33 cellular contexts compared by ENCODE assay signal in the genomic region with DNA sequence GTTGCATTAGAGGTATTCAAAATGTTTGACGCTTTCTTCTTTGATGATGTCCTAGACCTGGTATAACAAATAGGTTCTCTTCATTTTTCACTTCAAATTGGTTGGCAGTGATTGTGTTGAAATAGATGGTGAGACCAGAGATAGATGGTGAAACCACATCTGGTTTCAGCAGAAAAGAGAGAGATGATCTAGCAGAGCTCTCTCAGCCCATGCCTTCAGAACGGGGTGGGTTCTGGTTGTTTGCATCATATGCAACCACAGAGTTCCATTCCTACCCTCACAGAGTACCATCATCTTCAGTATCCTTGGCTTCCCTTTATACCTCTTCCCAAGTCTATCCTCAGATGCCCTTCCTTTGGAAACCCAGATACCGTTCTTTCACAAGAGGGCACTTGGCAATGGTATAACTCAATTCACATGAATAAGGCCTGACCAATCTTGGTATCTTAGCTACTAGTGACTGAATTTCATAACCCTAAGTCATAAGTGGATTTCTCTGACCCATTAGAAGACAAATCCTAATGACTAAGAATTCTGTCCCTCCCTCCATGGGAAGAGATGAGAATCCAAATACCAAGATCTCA.
"Had no signal": no experiment of that assay in that cellular context is flagged by ENCODE, and none has a peak within 500 bp of the region (broad histone marks: within the 10 kb centered on the region; RNA-seq: fewer than 3 reads in every experiment).

No MANE protein-coding gene starts in this region.

- H3K27me3 Mint-ChIP-seq: activated CD8-positive, alpha-beta T cell treated with anti-CD3 and anti-CD28 coated beads for 36 hours; activated naive CD8-positive, alpha-beta T cell; activated naive CD8-positive, alpha-beta T cell treated with anti-CD3 and anti-CD28 coated beads, Interleukin-2, amount 50 U/mL, for 24 hours had no signal

- H3K9me3 Mint-ChIP-seq: activated CD8-positive, alpha-beta T cell treated with anti-CD3 and anti-CD28 coated beads for 36 hours; activated naive CD4-positive, alpha-beta T cell treated with anti-CD3 and anti-CD28 coated beads for 36 hours; activated T-helper 1 cell treated with anti-CD3 and anti-CD28 coated beads, Interleukin-12 subunit alpha, Interleukin-12 subunit beta, Interleukin-2, Interleukin-4 antibody, amounts not matched to agents 30 ng/mL and 10 ng/mL and 1 ng/mL, durations not matched to agents 14 hours and 24 hours and 36 hours; T-helper 1 cell treated with Interleukin-12 subunit alpha and Interleukin-12 subunit beta and Interleukin-4 antibody, amounts not matched to agents 30 μg/mL and 1 μg/mL, for 36 hours; T-helper 2 cell treated with Interferon-gamma antibody and Interleukin-4, amounts not matched to agents 5 μg/mL and 100 μg/mL, for 36 hours had no signal

- H3K4me3 ChIP-seq: MG63, SJSA1 had no signal

- DNase-seq: activated CD4-positive, alpha-beta T cell treated with anti-CD3 and anti-CD28 coated beads for 1 hour; activated CD4-positive, alpha-beta T cell treated with anti-CD3 and anti-CD28 coated beads for 48 hours; activated CD4-positive, CD25-positive, alpha-beta regulatory T cell; activated CD8-positive, alpha-beta T cell treated with anti-CD3 and anti-CD28 coated beads for 36 hours; activated gamma-delta T cell treated with Interleukin-2 at 50 U/mL for 16 hours; activated naive CD4-positive, alpha-beta T cell treated with anti-CD3 and anti-CD28 coated beads for 36 hours; activated naive CD8-positive, alpha-beta T cell treated with anti-CD3 and anti-CD28 coated beads, Interleukin-2, amount 50 U/mL, for 24 hours; activated T-cell treated with anti-CD3 and anti-CD28 coated beads, Interleukin-2, amount 50 U/mL, for 1 hour; amniotic stem cell; aorta; brain microvascular endothelial cell; central memory CD4-positive, alpha-beta T cell; Kasumi-1; MG63; NCI-H1048; NCI-H1105 treated with DMSO at 0.1 percent for 48 hours; NCI-H1436; NCI-H1694; NCI-H1930; NCI-H2081 treated with DMSO at 0.1 percent for 48 hours; NCI-H226; NCI-H446 treated with DMSO at 0.1 percent for 48 hours; NCI-H69; RPMI8226; SHP77 treated with DMSO at 0.1 percent for 48 hours; SK-N-SH had no signal

- H3K9ac ChIP-seq: SK-N-SH had no signal

- H3K4me1 ChIP-seq: SJSA1 had no signal

- H3K4me3 Mint-ChIP-seq: activated CD8-positive, alpha-beta T cell treated with anti-CD3 and anti-CD28 coated beads for 36 hours; activated naive CD4-positive, alpha-beta T cell treated with anti-CD3 and anti-CD28 coated beads for 36 hours; activated naive CD8-positive, alpha-beta T cell; activated naive CD8-positive, alpha-beta T cell treated with anti-CD3 and anti-CD28 coated beads, Interleukin-2, amount 50 U/mL, for 24 hours; activated T-helper 1 cell treated with anti-CD3 and anti-CD28 coated beads, Interleukin-12 subunit alpha, Interleukin-12 subunit beta, Interleukin-2, Interleukin-4 antibody, amounts not matched to agents 30 ng/mL and 10 ng/mL and 1 ng/mL, durations not matched to agents 14 hours and 24 hours and 36 hours; T-helper 1 cell treated with Interleukin-12 subunit alpha and Interleukin-12 subunit beta and Interleukin-4 antibody, amounts not matched to agents 30 μg/mL and 1 μg/mL, for 36 hours; T-helper 2 cell treated with Interferon-gamma antibody and Interleukin-4, amounts not matched to agents 5 μg/mL and 100 μg/mL, for 36 hours had no signal

- H3K27ac ChIP-seq: brain microvascular endothelial cell, SJSA1, VCaP had no signal

- H3K4me1 Mint-ChIP-seq: activated naive CD8-positive, alpha-beta T cell treated with anti-CD3 and anti-CD28 coated beads, Interleukin-2, amount 50 U/mL, for 24 hours had no signal

- H3K27me3 ChIP-seq: brain microvascular endothelial cell, MG63, SJSA1 had no signal

- H3K36me3 ChIP-seq: brain microvascular endothelial cell, MG63, SJSA1 had no signal

- ATAC-seq: activated CD8-positive, alpha-beta T cell treated with anti-CD3 and anti-CD28 coated beads for 36 hours; activated naive CD8-positive, alpha-beta T cell treated with anti-CD3 and anti-CD28 coated beads, Interleukin-2, amount 50 U/mL, for 24 hours; Panc1 had no signal

- H3K4me2 ChIP-seq: SK-N-SH had no signal

- H3K27ac Mint-ChIP-seq: activated CD8-positive, alpha-beta T cell treated with anti-CD3 and anti-CD28 coated beads for 36 hours; activated naive CD4-positive, alpha-beta T cell treated with anti-CD3 and anti-CD28 coated beads for 36 hours; activated naive CD8-positive, alpha-beta T cell; activated naive CD8-positive, alpha-beta T cell treated with anti-CD3 and anti-CD28 coated beads, Interleukin-2, amount 50 U/mL, for 24 hours; activated T-helper 1 cell treated with anti-CD3 and anti-CD28 coated beads, Interleukin-12 subunit alpha, Interleukin-12 subunit beta, Interleukin-2, Interleukin-4 antibody, amounts not matched to agents 30 ng/mL and 10 ng/mL and 1 ng/mL, durations not matched to agents 14 hours and 24 hours and 36 hours; T-helper 1 cell treated with Interleukin-12 subunit alpha and Interleukin-12 subunit beta and Interleukin-4 antibody, amounts not matched to agents 30 μg/mL and 1 μg/mL, for 36 hours; T-helper 2 cell treated with Interferon-gamma antibody and Interleukin-4, amounts not matched to agents 5 μg/mL and 100 μg/mL, for 36 hours had no signal

- H3K9me3 ChIP-seq: MG63, SJSA1, SK-N-SH had no signal
